ENCODE assay signal across 22 cellular contexts in the genomic region with DNA sequence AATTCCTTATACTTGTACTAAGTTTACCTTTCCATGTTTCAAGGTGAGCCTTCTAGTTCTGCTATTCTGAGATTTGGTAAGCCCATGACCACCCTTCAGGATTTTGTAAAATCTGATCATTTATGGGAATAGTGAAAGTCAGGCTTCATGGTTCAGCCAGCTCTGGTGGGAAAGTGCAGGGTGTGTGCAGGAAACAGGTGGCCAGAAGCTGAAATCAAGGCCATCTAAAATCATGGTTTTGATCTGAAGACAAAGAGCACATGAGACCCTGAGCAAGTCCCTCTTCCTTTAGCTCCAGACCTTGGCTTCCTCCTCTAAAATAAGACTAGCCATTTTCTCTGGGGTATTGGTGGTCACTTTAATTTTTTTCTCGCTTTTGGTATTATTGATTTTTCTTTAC.
DNase-seq lines count a peak whose midpoint lies in the region; ATAC-seq, FAIRE-seq and TF ChIP-seq lines count a peak whose summit lies in the region.
"Had no signal": no experiment of that assay in that cellular context is flagged by ENCODE, and none has a peak within 500 bp of the region (broad histone marks: within the 10 kb centered on the region; RNA-seq: fewer than 3 reads in every experiment).

No MANE protein-coding gene starts in this region.

- TF ChIP-seq POLR2A in endothelial cell of umbilical vein (IDR thresholded peaks at IDR 0.05; ENCODE audit: low read depth, low read length): no peak
- TF ChIP-seq POLR2A in sigmoid colon (IDR thresholded peaks at IDR 0.05): no peak

- no peak for ATAC-seq in left ventricle myocardium superior
- ATAC-seq: SK-N-SH treated with all-trans-retinoic acid at 6 μM for 48 hours had no signal

- no peak for FAIRE-seq in endothelial cell of umbilical vein (lab: Jason Lieb, UNC)
- FAIRE-seq: H54 had no signal

- peaks cover 0 to 5% (median 3%) of the 10 kb centered on the region in 3 donors for H3K27me3 Mint-ChIP-seq in immature natural killer cell (ENCODE audit: low read depth in 3 of 3)

- H3K4me3 Mint-ChIP-seq in immature natural killer cell: no peak overlapping the region
- H3K4me3 Mint-ChIP-seq: CD8-positive, alpha-beta memory T cell had no signal

- peaks cover 29% of the 10 kb centered on the region for H3K36me3 ChIP-seq in left ventricle myocardium inferior
- peaks cover 11% of the 10 kb centered on the region in 2 experiments for H3K36me3 ChIP-seq in endothelial cell of umbilical vein (ENCODE audit: control insufficient read depth in 2 of 2, extremely low read depth in 1 of 2, insufficient read depth in 2 of 2, low read length in 2 of 2)
- peaks cover 7 to 37% (median 11%) of the 10 kb centered on the region in 4 donors for H3K36me3 ChIP-seq in sigmoid colon
- H3K36me3 ChIP-seq: MG63, Peyer's patch had no signal

- peaks cover 37% of the 10 kb centered on the region for H3K79me2 ChIP-seq in endothelial cell of umbilical vein (ENCODE audit: control insufficient read depth, insufficient read depth, low read length)

- dilution Hi-C loops in endothelial cell of umbilical vein (cut with MboI; ENCODE audit: extremely low pct_ligation_motif_present, low sequenced_read_pairs): no loop called here

- WGBS in sigmoid colon, 2 donors: 80 to 90% methylated on average over 1 of the region's 1 CpG

- TF ChIP-seq CTCF in left ventricle myocardium inferior (IDR thresholded peaks at IDR 0.05; ENCODE audit: borderline replicate concordance): no peak
- TF ChIP-seq CTCF in endothelial cell of umbilical vein (IDR thresholded peaks at IDR 0.05; ENCODE audit: extremely low read depth in 1 of 2, insufficient read depth in 1 of 2, low read depth in 1 of 2, low read length in 2 of 2): no peak
- no peak for TF ChIP-seq CTCF in sigmoid colon (IDR thresholded peaks at IDR 0.05)

- H3K4me1 ChIP-seq in left ventricle myocardium inferior (peaks cover 75% of the 10 kb centered on the region), endothelial cell of umbilical vein (ENCODE audit: control insufficient read depth, extremely low read depth, insufficient read depth, low read length) (peaks cover 55% of the 10 kb centered on the region), sigmoid colon (peaks cover 0 to 99% (median 85%) of the 10 kb centered on the region in 4 donors)

- POLR2A ChIA-PET in endothelial cell of umbilical vein (lab: Charles Lee): no interaction called here

- H3K27ac ChIP-seq in left ventricle myocardium inferior (replicated peaks) (peak overlapping the region; percentile 16), endothelial cell of umbilical vein (ENCODE audit: insufficient read depth, low read depth, low read length) (no peak overlapping the region), sigmoid colon (peak overlapping the region; percentile 51 to 88 (median 68))
- H3K27ac ChIP-seq: C4-2B had no signal

- no peak overlapping the region for H3K27ac Mint-ChIP-seq in immature natural killer cell

- H4K20me1 ChIP-seq in endothelial cell of umbilical vein (replicated peaks; ENCODE audit: control insufficient read depth, extremely low read depth, insufficient read depth, low read length): no peaks in the 10 kb centered on the region

- H3K27me3 ChIP-seq in left ventricle myocardium inferior (ENCODE audit: low read depth) (no peaks in the 10 kb centered on the region), endothelial cell of umbilical vein (ENCODE audit: control insufficient read depth in 2 of 2, insufficient read depth in 2 of 2, low read length in 2 of 2) (no peaks in the 10 kb centered on the region), sigmoid colon (no peaks in the 10 kb centered on the region)
- H3K27me3 ChIP-seq: MG63, Peyer's patch had no signal

- CTCF ChIA-PET in endothelial cell of umbilical vein (lab: Charles Lee): interaction anchor here (1.0 to 2.2 kb wide), 3 partner anchors 28 to 86 kb away, joined by 3 to 10 read pairs (median 3); no protein-coding TSS in a partner anchor

- H3K4me3 ChIP-seq in left ventricle myocardium inferior (no peak overlapping the region), endothelial cell of umbilical vein (replicated peaks in 1 of 3; ENCODE audit: insufficient read depth in 1 of 3, low read depth in 1 of 3, low read length in 3 of 3) (no peak overlapping the region), sigmoid colon (no peak overlapping the region)
- H3K4me3 ChIP-seq: MG63, Peyer's patch had no signal

- H3K9me3 ChIP-seq in left ventricle myocardium inferior (replicated peaks): no peaks in the 10 kb centered on the region
- H3K9me3 ChIP-seq in endothelial cell of umbilical vein (replicated peaks; ENCODE audit: control insufficient read depth, insufficient read depth, low read length): no peaks in the 10 kb centered on the region
- H3K9me3 ChIP-seq in sigmoid colon: no peaks in the 10 kb centered on the region
- H3K9me3 ChIP-seq: MG63, Peyer's patch had no signal

- no TSS peak for BruUV-seq in endothelial cell of umbilical vein (replicated peaks; lab: Mats Ljungman, UMichigan)

- no peaks in the 10 kb centered on the region for H3K36me3 Mint-ChIP-seq in immature natural killer cell

- H2AFZ ChIP-seq in endothelial cell of umbilical vein (ENCODE audit: low read depth, low read length): no peak overlapping the region

- H3K9ac ChIP-seq in endothelial cell of umbilical vein (replicated peaks; ENCODE audit: extremely low read depth, insufficient read depth, low read length): no peak overlapping the region

- no peaks in the 10 kb centered on the region for H3K9me3 Mint-ChIP-seq in immature natural killer cell
- H3K9me3 Mint-ChIP-seq: CD8-positive, alpha-beta memory T cell had no signal

- intact Hi-C loops in left ventricle myocardium inferior (cut with micrococcal nuclease) (no loop called here), left ventricle myocardium superior (cut with micrococcal nuclease) (no loop called here), endothelial cell of umbilical vein (cut with micrococcal nuclease) (loop anchor here (1.0 kb wide), 1 partner anchor 91 kb away; the partner anchor contains the start of gene CALD1), sigmoid colon (cut with DNase I) (no loop called here)

- H3K4me1 Mint-ChIP-seq in immature natural killer cell: no peaks in the 10 kb centered on the region

- DNase-seq in left ventricle myocardium inferior: no peak
- DNase-seq in left ventricle myocardium superior: no peak
- peak; percentile 58 for DNase-seq in endothelial cell of umbilical vein (ENCODE audit: low read depth, low spot score)
- no peak for DNase-seq in sigmoid colon
- DNase-seq in NCI-H1417 (lab: John Stamatoyannopoulos, UW): no peak
- DNase-seq in Kasumi-1 (lab: John Stamatoyannopoulos, UW): no peak
- DNase-seq in immature natural killer cell: no peak
- no peak for DNase-seq in NCI-H1436 (lab: John Stamatoyannopoulos, UW)
- DNase-seq: 8988T; CD8-positive, alpha-beta memory T cell; DMS53; GDM1; MG63; NCI-H1048; NCI-H1436 treated with DMSO at 0.1 percent for 48 hours; NCI-H1930; NCI-H524 treated with DMSO at 0.1 percent for 48 hours; NCI-H82; Peyer's patch had no signal

- H3K9me1 ChIP-seq in endothelial cell of umbilical vein (replicated peaks; ENCODE audit: control insufficient read depth, extremely low read depth, insufficient read depth, low read length): no peaks in the 10 kb centered on the region

- H3K4me2 ChIP-seq in endothelial cell of umbilical vein (ENCODE audit: insufficient read depth, low read length): no peak overlapping the region

- TF ChIP-seq EP300 in sigmoid colon (IDR thresholded peaks at IDR 0.05): no peak

TF ChIP-seq in endothelial cell of umbilical vein, 7 proteins besides CTCF, POLR2A, EP300 and RAD21:
- TF ChIP-seq EZH2 (IDR thresholded peaks at IDR 0.05; ENCODE audit: borderline replicate concordance, low read depth, low read length, severe bottlenecking): no peak
- TF ChIP-seq JUN (IDR thresholded peaks at IDR 0.05; ENCODE audit: borderline replicate concordance, insufficient read depth, insufficient read length, low read depth): no peak
- TF ChIP-seq GATA2 (IDR thresholded peaks at IDR 0.05; ENCODE audit: insufficient read depth, insufficient read length, low read depth, low read length): peak; percentile 21
